Comparison of ENCODE assay signal across 8 cellular contexts in genomic region chr12:30794591-30795409, GRCh38. TPM values are rescaled to one million over a fixed set of nuclear protein-coding genes. Genes with fewer than 3 reads are reported as not detected.
DNase-seq lines count a peak whose midpoint lies in the region; ATAC-seq, FAIRE-seq and TF ChIP-seq lines count a peak whose summit lies in the region.

No MANE protein-coding gene starts in this region.

- SMC1A ChIA-PET in GM12878 (lab: Charles Lee; ENCODE audit: uncharacterized antibody, unreplicated experiment), result no interaction called here

- dilution Hi-C loops in keratinocyte (cut with MboI; ENCODE audit: extremely low pct_ligation_motif_present, low sequenced_read_pairs), result no loop called here

- no peaks in the 10 kb centered on the region for H3K9me1 ChIP-seq in keratinocyte (ENCODE audit: control insufficient read depth, extremely low read depth, insufficient read depth, low read length)

- no TSS peak for BruUV-seq in GM12878 (replicated peaks; lab: Mats Ljungman, UMichigan)

- no peak for TF ChIP-seq EP300 in GM12878 (IDR thresholded peaks at IDR 0.05; ENCODE audit: borderline replicate concordance in 1 of 2, control insufficient read depth in 1 of 2, low read depth in 2 of 2, low read length in 2 of 2)

- 70% methylated on average over 12 of the region's 13 CpGs for WGBS in GM12878 (ENCODE audit: insufficient coverage, insufficient replicate concordance, low lambda C conversion rate, missing lambda C conversion rate)

- H3K4me2 ChIP-seq in GM12878 (ENCODE audit: control insufficient read depth, insufficient read depth) (no peak overlapping the region), keratinocyte (ENCODE audit: control insufficient read depth, extremely low read depth, insufficient read depth, low read depth, low read length) (peak overlapping the region; percentile 87)

- no peaks in the 10 kb centered on the region for H4K20me1 ChIP-seq in GM12878 (ENCODE audit: control insufficient read depth, insufficient read depth)
- H4K20me1 ChIP-seq in keratinocyte (ENCODE audit: control insufficient read depth, extremely low read depth, insufficient read depth, low read length), result no peaks in the 10 kb centered on the region

- no peak overlapping the region for H3K4me3 ChIP-seq in GM12878
- peak overlapping the region in 1 of 3 experiments; percentile 50 for H3K4me3 ChIP-seq in keratinocyte (ENCODE audit: control insufficient read depth in 2 of 3, extremely low read depth in 1 of 3, insufficient read depth in 2 of 3, low read depth in 1 of 3, low read length in 3 of 3)
- H3K4me3 ChIP-seq in SJCRH30, result no peak overlapping the region

- no peak overlapping the region for H2AFZ ChIP-seq in GM12878 (ENCODE audit: control insufficient read depth, low read depth, low read length)
- H2AFZ ChIP-seq in keratinocyte (ENCODE audit: control insufficient read depth, low read length), result no peak overlapping the region

- TF ChIP-seq POLR2A in GM12878 (IDR thresholded peaks at IDR 0.05; ENCODE audit: low read depth, low read length), result no peak

- POLR2A ChIA-PET in GM12878 (lab: Charles Lee), result no interaction called here

- TF ChIP-seq CTCF in GM12878 (IDR thresholded peaks at IDR 0.05 in 2 of 3, conservative IDR thresholded peaks at IDR 0.05 in 1 of 3; ENCODE audit: control insufficient read depth in 2 of 3, extremely low read depth in 1 of 3, insufficient read depth in 1 of 3, low read depth in 3 of 3, low read length in 3 of 3) (no peak), keratinocyte (optimal IDR thresholded peaks at IDR 0.05 in 1 of 3, IDR thresholded peaks at IDR 0.05 in 1 of 3, conservative IDR thresholded peaks at IDR 0.05 in 1 of 3; ENCODE audit: extremely low read depth in 1 of 3, insufficient read depth in 2 of 3, low read length in 3 of 3) (no peak)

- H3K27ac ChIP-seq in GM12878 (ENCODE audit: control insufficient read depth, insufficient read depth) (no peak overlapping the region), keratinocyte (ENCODE audit: control insufficient read depth, insufficient read depth, low read length) (peak overlapping the region; percentile 87), SJCRH30 (no peak overlapping the region)

- H3K27me3 ChIP-seq in GM12878 (replicated peaks in 1 of 2; ENCODE audit: control insufficient read depth in 2 of 2, insufficient read depth in 2 of 2, low read length in 1 of 2) (peaks cover 7 to 11% of the 10 kb centered on the region in 2 experiments), keratinocyte (ENCODE audit: control insufficient read depth, extremely low read depth, insufficient read depth, low read length) (no peaks in the 10 kb centered on the region), SJCRH30 (no peaks in the 10 kb centered on the region)

- RAD21 ChIA-PET in GM12878 (lab: Charles Lee; ENCODE audit: unreplicated experiment), result interaction anchor here (1.0 kb wide), 1 partner anchor 41 kb away, joined by 3 read pairs; no protein-coding TSS in a partner anchor

- no peak for FAIRE-seq in GM12878 (lab: Jason Lieb, UNC)
- peak; percentile 81 for FAIRE-seq in keratinocyte (lab: Jason Lieb, UNC)
- peak; percentile 5 for FAIRE-seq in urothelium cell line (lab: Jason Lieb, UNC)

- H3K9me3 ChIP-seq in GM12878 (replicated peaks; ENCODE audit: control insufficient read depth, insufficient read depth, low read length), result no peaks in the 10 kb centered on the region
- H3K9me3 ChIP-seq in keratinocyte (ENCODE audit: control insufficient read depth, low read depth, low read length), result no peaks in the 10 kb centered on the region
- H3K9me3 ChIP-seq in SJCRH30 (replicated peaks), result no peaks in the 10 kb centered on the region

- H3K79me2 ChIP-seq in GM12878 (ENCODE audit: control insufficient read depth, insufficient read depth, low read length) (no peaks in the 10 kb centered on the region), keratinocyte (ENCODE audit: control insufficient read depth, insufficient read depth, low read length) (no peaks in the 10 kb centered on the region)

- H3K9ac ChIP-seq in GM12878 (ENCODE audit: control insufficient read depth, insufficient read depth, low read length) (no peak overlapping the region), keratinocyte (ENCODE audit: control insufficient read depth, extremely low read depth, insufficient read depth, low read length) (peak overlapping the region; percentile 81)

- no peak for TF ChIP-seq RAD21 in GM12878 (IDR thresholded peaks at IDR 0.05; ENCODE audit: insufficient read depth, low read depth, low read length)

- intact Hi-C loops in GM12878 (cut with micrococcal nuclease; ENCODE audit: unreplicated experiment), result no loop called here

- DNase-seq in DMS53 (lab: John Stamatoyannopoulos, UW) (peak; percentile 93), NCI-H146 treated with DMSO at 0.1 percent for 48 hours (lab: John Stamatoyannopoulos, UW; ENCODE audit: unreplicated experiment) (peak; percentile 84), GM12878 (ENCODE audit: low read depth, low spot score) (no peak), keratinocyte (ENCODE audit: low read depth, low spot score) (no peak), urothelium cell line (ENCODE audit: low spot score) (peak; percentile 84), SJCRH30 (no peak), DMS153 treated with DMSO at 0.1 percent for 48 hours (lab: John Stamatoyannopoulos, UW; ENCODE audit: unreplicated experiment) (no peak)

- CTCF ChIA-PET in GM12878 (lab: Yijun Ruan, JAX), result no interaction called here

- H3K4me1 ChIP-seq in GM12878 (ENCODE audit: control insufficient read depth, insufficient read depth, low read length) (no peaks in the 10 kb centered on the region), keratinocyte (ENCODE audit: control insufficient read depth, extremely low read depth, insufficient read depth, low read length) (peaks cover 43% of the 10 kb centered on the region), SJCRH30 (no peaks in the 10 kb centered on the region; the same call in 1 of the 2 replicates)

- peak; percentile 27 for ATAC-seq in GM12878
- no peak for ATAC-seq in GM21360 (IDR thresholded peaks at IDR 0.05; ENCODE audit: unreplicated experiment)

- H3K36me3 ChIP-seq in GM12878 (ENCODE audit: control insufficient read depth in 2 of 2, insufficient read depth in 2 of 2, low read length in 1 of 2) (no peaks in the 10 kb centered on the region), keratinocyte (ENCODE audit: control insufficient read depth in 2 of 2, extremely low read depth in 1 of 2, insufficient read depth in 2 of 2, low read length in 2 of 2) (no peaks in the 10 kb centered on the region), SJCRH30 (no peaks in the 10 kb centered on the region)

- in situ Hi-C loops in GM12878 (cut with MboI), result no loop called here

TF ChIP-seq in GM12878, 131 proteins besides CTCF, POLR2A, EP300 and RAD21 (continues in another document):
- TF ChIP-seq TAF1 (IDR thresholded peaks at IDR 0.05; ENCODE audit: borderline replicate concordance, low read depth, low read length) (no peak), NRF1 (conservative IDR thresholded peaks at IDR 0.05; ENCODE audit: low read depth, low read length) (no peak)

RNA-seq across cellular contexts. Expression of gene CAPRIN2, which starts 40.0 kb away (rescaled TPM):
- total RNA-seq in GM12878 (2013; cell fraction: nucleolus; rRNA removed), result 42.7 and 50.6 TPM in 2 replicates
- total RNA-seq in GM12878 (2014; rRNA removed) (7.0 and 8.3 TPM in 2 replicates), GM12878 (2014; rRNA removed; fragmentation: Illumina TruSeq; extraction: Trizol) (10.2 and 11.5 TPM in 2 replicates), GM12878 (2021) (7.7 TPM in 2 replicates)
- polyA plus RNA-seq in GM12878 (2011; ENCODE audit: low read depth), result 5.4 TPM
- polyA plus RNA-seq in GM12878 (2011; rRNA removed) (9.0 and 12.4 TPM in 2 replicates), GM12878 (2014; fragmentation: Illumina TruSeq; extraction: Trizol) (13.6 and 18.9 TPM in 2 replicates), GM12878 (2014; fragmentation: Nextera tagmentation; extraction: Ambion mirVana) (1 to 10 TPM; 1.2 to 3.0 TPM), GM12878 (2014; rRNA removed) (9.4 and 11.7 TPM in 2 replicates), GM12878 (2016; fragmentation: Nextera tagmentation; extraction: Ambion mirVana) (1 to 10 TPM; 5.9 to 8.2 TPM), keratinocyte (15.2 to 32.4 TPM (median 24.5 TPM) in 3 replicates)
- polyA plus RNA-seq in GM12878 (2011; cell fraction: cytosol; rRNA removed), result 5.3 and 5.6 TPM in 2 replicates
- polyA plus RNA-seq in GM12878 (2011; cell fraction: nucleus; rRNA removed), result 27.0 and 31.5 TPM in 2 replicates
- polyA plus RNA-seq in GM12878 (2012), result 5.3 and 7.6 TPM in 2 replicates
- polyA minus RNA-seq in GM12878 (2011; rRNA and poly(A)+ RNA removed), result 5.4 and 5.6 TPM in 2 replicates
- 3.5 and 5.3 TPM in 2 replicates for polyA minus RNA-seq in GM12878 (2011; cell fraction: cytosol; rRNA and poly(A)+ RNA removed)
- polyA minus RNA-seq in GM12878 (2011; cell fraction: nucleus; rRNA and poly(A)+ RNA removed), result 10.1 and 10.3 TPM in 2 replicates
- polyA plus RNA-seq in keratinocyte (2011; ENCODE audit: low read depth), result 8.1 TPM
- polyA plus RNA-seq in keratinocyte (2011; cell fraction: cytosol; rRNA removed), result 4.6 and 8.1 TPM in 2 replicates
- 106 and 121 TPM in 2 replicates for polyA plus RNA-seq in keratinocyte (2011; cell fraction: nucleus; rRNA removed)
- polyA plus RNA-seq in keratinocyte (2012; ENCODE audit: low replicate concordance), result 10.4 and 13.9 TPM in 2 replicates
- 6.0 to 34.7 TPM (median 14.2 TPM) in 3 replicates for polyA minus RNA-seq in keratinocyte
- polyA minus RNA-seq in keratinocyte (2011; cell fraction: cytosol; rRNA and poly(A)+ RNA removed), result 10.2 TPM
- polyA minus RNA-seq in keratinocyte (2011; cell fraction: nucleus; rRNA and poly(A)+ RNA removed), result 15.1 and 30.6 TPM in 2 replicates
- total RNA-seq in SJCRH30 (2014; rRNA removed; shearing (Covaris generic)), result 18.6 and 27.5 TPM in 2 replicates

Comparison
In these comparisons a context has a peak if more than half of its experiments do, and no peak if none do; other contexts are left out.
1. DNase-seq: peak in DMS53 (single experiment), NCI-H146 treated with DMSO at 0.1 percent for 48 hours (single experiment) and urothelium cell line (single experiment); none in GM12878 (single experiment), keratinocyte (single experiment), SJCRH30 (0 of 2) and DMS153 treated with DMSO at 0.1 percent for 48 hours (single experiment).